1 cellular context compared by ENCODE assay signal in the genomic region with DNA sequence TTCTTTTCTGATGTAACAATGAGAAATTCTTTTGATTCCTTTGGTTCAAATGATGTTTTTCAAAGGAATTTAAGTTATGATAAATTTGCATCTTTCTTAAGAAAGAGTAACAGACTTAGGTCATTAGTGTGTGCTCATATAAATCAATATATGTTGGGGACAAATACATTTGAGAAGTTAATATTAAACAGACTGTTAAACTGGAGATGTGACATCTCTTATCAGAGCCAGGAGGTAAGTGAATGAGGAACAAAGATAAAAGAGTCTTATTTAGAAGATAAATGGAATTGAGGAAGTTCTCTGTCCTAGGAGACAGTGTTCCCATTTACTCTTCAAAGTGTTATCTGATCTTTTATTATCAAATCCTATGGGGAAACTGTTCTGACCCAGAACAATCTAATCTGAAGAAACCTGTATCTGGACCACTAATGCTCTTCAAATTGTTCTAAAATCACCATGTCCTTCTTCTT.
TF ChIP-seq lines count a peak whose summit lies in the region.

No MANE protein-coding gene starts in this region.

TF ChIP-seq in SK-N-SH, 30 proteins besides CTCF, POLR2A, EP300 and RAD21:
- TF ChIP-seq FOXM1 (IDR thresholded peaks at IDR 0.05; ENCODE audit: low read depth): no peak
- peak; percentile 52 for TF ChIP-seq TCF12 (IDR thresholded peaks at IDR 0.05)
TF ChIP-seq in SK-N-SH: peak in this region for 1.
